8 cellular contexts compared by ENCODE assay signal in the genomic region with DNA sequence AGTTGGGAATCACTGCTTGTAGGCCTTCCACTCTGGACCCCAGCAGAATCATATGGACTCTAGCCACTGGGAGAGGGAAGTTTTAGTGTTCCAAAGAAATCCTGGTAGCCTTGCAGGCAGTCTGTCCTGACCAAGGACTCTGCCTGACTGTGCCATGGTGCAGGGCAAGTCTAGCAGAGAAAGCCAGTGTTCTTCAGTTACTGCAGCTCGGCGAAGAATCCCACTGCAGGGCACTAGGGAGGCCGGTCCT. TPM values are rescaled to one million over a fixed set of nuclear protein-coding genes. Genes with fewer than 3 reads are reported as not detected.
DNase-seq lines count a peak whose midpoint lies in the region; ATAC-seq, FAIRE-seq and TF ChIP-seq lines count a peak whose summit lies in the region.

No MANE protein-coding gene starts in this region.

- H3K4me3 ChIP-seq in A673 (ENCODE audit: low read depth, low read length, poor library complexity, severe bottlenecking) (peak overlapping the region; percentile 73), keratinocyte (ENCODE audit: control insufficient read depth in 2 of 3, extremely low read depth in 1 of 3, insufficient read depth in 2 of 3, low read depth in 1 of 3, low read length in 3 of 3) (peak overlapping the region; percentile 82 to 93 (median 89))

- H3K36me3 Mint-ChIP-seq in activated naive CD8-positive, alpha-beta T cell treated with anti-CD3 and anti-CD28 coated beads, Interleukin-2, amount 10 ng/mL, durations not matched to agents 7 days and 5 days, result peaks cover 15% of the 10 kb centered on the region

- TF ChIP-seq CTCF in A673 (conservative IDR thresholded peaks at IDR 0.05; ENCODE audit: low read depth, low read length), result no peak
- no peak for TF ChIP-seq CTCF in keratinocyte (optimal IDR thresholded peaks at IDR 0.05 in 1 of 3, IDR thresholded peaks at IDR 0.05 in 1 of 3, conservative IDR thresholded peaks at IDR 0.05 in 1 of 3; ENCODE audit: extremely low read depth in 1 of 3, insufficient read depth in 2 of 3, low read length in 3 of 3)

- CTCF ChIA-PET in A673 (lab: Charles Lee) (interaction anchor here (0.5 kb wide), 1 partner anchor 20 kb away, joined by 4 read pairs; a partner anchor contains a TSS), HEK293T (lab: Yijun Ruan, JAX) (interaction anchor here (0.6 kb wide), 1 partner anchor 694 kb away, joined by 3 read pairs; no protein-coding TSS in a partner anchor)

- H3K4me1 ChIP-seq in A673 (ENCODE audit: insufficient read depth, low read length, poor library complexity, severe bottlenecking), result peaks cover 47% of the 10 kb centered on the region
- peaks cover 53% of the 10 kb centered on the region for H3K4me1 ChIP-seq in keratinocyte (ENCODE audit: control insufficient read depth, extremely low read depth, insufficient read depth, low read length)

- peak overlapping the region; percentile 84 for H2AFZ ChIP-seq in keratinocyte (ENCODE audit: control insufficient read depth, low read length)

- H3K36me3 ChIP-seq in A673 (ENCODE audit: insufficient read depth, low read length, poor library complexity, severe bottlenecking) (peaks cover 30% of the 10 kb centered on the region), keratinocyte (ENCODE audit: control insufficient read depth in 2 of 2, extremely low read depth in 1 of 2, insufficient read depth in 2 of 2, low read length in 2 of 2) (peaks cover 0 to 12% of the 10 kb centered on the region in 2 experiments)

- peaks cover 50% of the 10 kb centered on the region for H3K4me1 Mint-ChIP-seq in activated naive CD8-positive, alpha-beta T cell treated with anti-CD3 and anti-CD28 coated beads, Interleukin-2, amount 10 ng/mL, durations not matched to agents 7 days and 5 days

- peak overlapping the region; percentile 89 for H3K4me3 Mint-ChIP-seq in activated naive CD8-positive, alpha-beta T cell treated with anti-CD3 and anti-CD28 coated beads, Interleukin-2, amount 10 ng/mL, durations not matched to agents 7 days and 5 days

- peaks cover 33% of the 10 kb centered on the region for H3K79me2 ChIP-seq in keratinocyte (ENCODE audit: control insufficient read depth, insufficient read depth, low read length)

- ATAC-seq in activated naive CD8-positive, alpha-beta T cell treated with anti-CD3 and anti-CD28 coated beads, Interleukin-2, amount 10 ng/mL, durations not matched to agents 7 days and 5 days (ENCODE audit: low read depth), result no peak

- no TSS peak for BruUV-seq in A673 (replicated peaks; lab: Mats Ljungman, UMichigan)

- H3K9me1 ChIP-seq in keratinocyte (ENCODE audit: control insufficient read depth, extremely low read depth, insufficient read depth, low read length), result peaks cover 2% of the 10 kb centered on the region

- H3K9me3 Mint-ChIP-seq in activated naive CD8-positive, alpha-beta T cell treated with anti-CD3 and anti-CD28 coated beads, Interleukin-2, amount 10 ng/mL, durations not matched to agents 7 days and 5 days, result no peaks in the 10 kb centered on the region

- dilution Hi-C loops in keratinocyte (cut with MboI; ENCODE audit: extremely low pct_ligation_motif_present, low sequenced_read_pairs), result no loop called here

- POLR2A ChIA-PET in A673 (lab: Charles Lee; ENCODE audit: low non-redundant PET) (no interaction called here), HEK293T (lab: Yijun Ruan, JAX) (interaction anchor here (0.9 to 6.5 kb wide), 6 partner anchors 20 to 705 kb away, joined by 3 to 62 read pairs (median 4); a partner anchor contains a TSS)
- POLR2A ChIA-PET in activated naive CD8-positive, alpha-beta T cell treated with anti-CD3 and anti-CD28 coated beads, Interleukin-2, amount 10 ng/mL, durations not matched to agents 7 days and 5 days (lab: Charles Lee), result interaction anchor here (0.6 to 5.9 kb wide), 5 partner anchors 21 to 698 kb away, joined by 3 to 52 read pairs (median 6); a partner anchor contains a TSS

- H3K27ac ChIP-seq in A673 (ENCODE audit: low read depth, low read length, poor library complexity, severe bottlenecking) (peak overlapping the region; percentile 75), keratinocyte (ENCODE audit: control insufficient read depth, insufficient read depth, low read length) (peak overlapping the region; percentile 1), temporal lobe (ENCODE audit: low read depth, low read length) (peak overlapping the region; percentile 76)

- H3K27ac Mint-ChIP-seq in activated naive CD8-positive, alpha-beta T cell treated with anti-CD3 and anti-CD28 coated beads, Interleukin-2, amount 10 ng/mL, durations not matched to agents 7 days and 5 days, result peak overlapping the region; percentile 60

- DNase-seq in A673 (ENCODE audit: low spot score) (no peak), HEK293T (ENCODE audit: extremely low spot score) (peak; percentile 23), keratinocyte (ENCODE audit: low read depth, low spot score) (no peak), RCC 7860 (ENCODE audit: low spot score) (no peak), NCI-H1105 treated with DMSO at 0.1 percent for 48 hours (lab: John Stamatoyannopoulos, UW) (no peak)
- DNase-seq in activated naive CD8-positive, alpha-beta T cell treated with anti-CD3 and anti-CD28 coated beads, Interleukin-2, amount 10 ng/mL, durations not matched to agents 7 days and 5 days, result no peak
- no peak for DNase-seq in activated CD4-positive, alpha-beta T cell treated with anti-CD3 and anti-CD28 coated beads for 4 hours

- H3K9me3 ChIP-seq in A673 (ENCODE audit: low read depth, low read length, poor library complexity, severe bottlenecking) (no peaks in the 10 kb centered on the region), keratinocyte (ENCODE audit: control insufficient read depth, low read depth, low read length) (no peaks in the 10 kb centered on the region)

- peak overlapping the region; percentile 87 for H3K4me2 ChIP-seq in keratinocyte (ENCODE audit: control insufficient read depth, extremely low read depth, insufficient read depth, low read depth, low read length)

- H3K9ac ChIP-seq in keratinocyte (ENCODE audit: control insufficient read depth, extremely low read depth, insufficient read depth, low read length), result peak overlapping the region; percentile 95

- no peaks in the 10 kb centered on the region for H4K20me1 ChIP-seq in keratinocyte (ENCODE audit: control insufficient read depth, extremely low read depth, insufficient read depth, low read length)

- no peaks in the 10 kb centered on the region for H3K27me3 ChIP-seq in A673 (replicated peaks; ENCODE audit: insufficient read depth, low read depth, low read length, poor library complexity)
- no peaks in the 10 kb centered on the region for H3K27me3 ChIP-seq in keratinocyte (ENCODE audit: control insufficient read depth, extremely low read depth, insufficient read depth, low read length)

- H3K27me3 Mint-ChIP-seq in activated naive CD8-positive, alpha-beta T cell treated with anti-CD3 and anti-CD28 coated beads, Interleukin-2, amount 10 ng/mL, durations not matched to agents 7 days and 5 days, result no peaks in the 10 kb centered on the region

- no peak for FAIRE-seq in keratinocyte (lab: Jason Lieb, UNC)
- no peak for FAIRE-seq in RCC 7860 (lab: Jason Lieb, UNC)

- intact Hi-C loops in A673 (cut with micrococcal nuclease; ENCODE audit: unreplicated experiment), result loop anchor here (10.0 kb wide), 1 partner anchor 808 kb away; a partner anchor contains a TSS

TF ChIP-seq in HEK293T, 16 proteins besides CTCF, POLR2A, EP300 and RAD21:
- TF ChIP-seq HDGF (IDR thresholded peaks at IDR 0.05; ENCODE audit: borderline replicate concordance) (no peak), FOXK2 (IDR thresholded peaks at IDR 0.05) (no peak)

RNA-seq across cellular contexts. Expression of a gene that starts 20.3 kb away (rescaled TPM):
- total RNA-seq in A673 (2021) (286 and 299 TPM in 2 replicates), temporal lobe (631 TPM)
- total RNA-seq in activated naive CD8-positive, alpha-beta T cell treated with anti-CD3 and anti-CD28 coated beads, Interleukin-2, amount 10 ng/mL, durations not matched to agents 7 days and 5 days, result 100 to 1,000 TPM; 174 to 183 TPM
- 81.6 to 122 TPM (median 82.8 TPM) in 3 replicates for polyA plus RNA-seq in keratinocyte
- polyA plus RNA-seq in keratinocyte (2011; ENCODE audit: low read depth), result 430 TPM
- polyA plus RNA-seq in keratinocyte (2011; cell fraction: cytosol; rRNA removed), result 43.4 and 70.2 TPM in 2 replicates
- 70.4 and 82.4 TPM in 2 replicates for polyA plus RNA-seq in keratinocyte (2011; cell fraction: nucleus; rRNA removed)
- polyA plus RNA-seq in keratinocyte (2012; ENCODE audit: low replicate concordance), result 84.6 and 125 TPM in 2 replicates
- 142 to 184 TPM (median 144 TPM) in 3 replicates for polyA minus RNA-seq in keratinocyte
- 52.9 TPM for polyA minus RNA-seq in keratinocyte (2011; cell fraction: cytosol; rRNA and poly(A)+ RNA removed)
- 62.5 and 132 TPM in 2 replicates for polyA minus RNA-seq in keratinocyte (2011; cell fraction: nucleus; rRNA and poly(A)+ RNA removed)

Comparison
In these comparisons a context has a peak if more than half of its experiments do, and no peak if none do; other contexts are left out.
1. H3K27ac ChIP-seq: peak in every context shown above with its lines; median percentile 76 in temporal lobe; 75 in A673; 1 in keratinocyte.